22 cellular contexts compared by ENCODE assay signal in genomic region chr15:71821547-71822129, GRCh38. TPM values are rescaled to one million over a fixed set of nuclear protein-coding genes. Genes with fewer than 3 reads are reported as not detected.
DNase-seq lines count a peak whose midpoint lies in the region; ATAC-seq, FAIRE-seq and TF ChIP-seq lines count a peak whose summit lies in the region.
"Had no signal": no experiment of that assay in that cellular context is flagged by ENCODE, and none has a peak within 500 bp of the region (broad histone marks: within the 10 kb centered on the region; RNA-seq: fewer than 3 reads in every experiment).

No MANE protein-coding gene starts in this region.

- no peaks in the 10 kb centered on the region for H3K79me2 ChIP-seq in H1 (ENCODE audit: control insufficient read depth in 1 of 2, insufficient read depth in 2 of 2, low read length in 2 of 2)

- 88% methylated on average over 5 of the region's 5 CpGs for WGBS in A549 (ENCODE audit: missing lambda C conversion rate)
- 97% methylated on average over 5 of the region's 5 CpGs; no CpG with 5 or more reads in 1 of the 2 experiments for WGBS in H1 (ENCODE audit: extremely low coverage in 1 of 2, insufficient coverage in 1 of 2, insufficient read length in 1 of 2, insufficient replicate concordance in 2 of 2, low coverage in 1 of 2, low lambda C conversion rate in 2 of 2, missing lambda C conversion rate in 1 of 2), 2 experiments

- TF ChIP-seq RAD21 in A549 (conservative IDR thresholded peaks at IDR 0.05 in 1 of 2, IDR thresholded peaks at IDR 0.05 in 1 of 2) = no peak
- TF ChIP-seq RAD21 in H1 (IDR thresholded peaks at IDR 0.05 in 1 of 2, conservative IDR thresholded peaks at IDR 0.05 in 1 of 2; ENCODE audit: low read depth in 2 of 2, low read length in 2 of 2) = no peak

- H4K5ac ChIP-seq in H1 (ENCODE audit: insufficient read length, low read depth, low read length) = no peak overlapping the region

- H4K8ac ChIP-seq in H1 (ENCODE audit: extremely low read depth, insufficient read depth, low read length) = no peak overlapping the region

- H2BK120ac ChIP-seq in H1 (replicated peaks; ENCODE audit: low read depth, low read length) = no peak overlapping the region

- H3K23me2 ChIP-seq in H1 (ENCODE audit: low read depth, low read length) = no peaks in the 10 kb centered on the region

- no peak overlapping the region for H3K4ac ChIP-seq in H1 (replicated peaks; ENCODE audit: insufficient read length, low read depth, low read length)

- no peak for TF ChIP-seq POLR2A in A549 (IDR thresholded peaks at IDR 0.05; ENCODE audit: low read length)
- TF ChIP-seq POLR2A in H1 (IDR thresholded peaks at IDR 0.05; ENCODE audit: control extremely low read depth in 1 of 2, low read depth in 2 of 2, low read length in 2 of 2) = no peak

- CTCF ChIA-PET in A549 (lab: Yijun Ruan, JAX) (interaction anchor here (1.4 kb wide), 1 partner anchor 334 kb away, joined by 6 read pairs; no protein-coding TSS in a partner anchor), HEK293 (lab: Yijun Ruan, JAX) (no interaction called here), H1 (lab: Charles Lee; ENCODE audit: partially characterized antibody) (no interaction called here)

- FAIRE-seq in A549 (lab: Jason Lieb, UNC) (peak; percentile 7), H1 (lab: Jason Lieb, UNC) (no peak)
- FAIRE-seq: GM12892 had no signal

- no peak overlapping the region for H4K91ac ChIP-seq in H1 (replicated peaks; ENCODE audit: insufficient read length, low read length)

- POLR2A ChIA-PET in A549 (lab: Yijun Ruan, JAX) = no interaction called here
- POLR2A ChIA-PET in HEK293 (lab: Yijun Ruan, JAX) = no interaction called here
- POLR2A ChIA-PET in H1 (lab: Charles Lee; ENCODE audit: partially characterized antibody) = interaction anchor here (0.6 kb wide), 1 partner anchor 1072 kb away, joined by 3 read pairs; no protein-coding TSS in a partner anchor

- no peak overlapping the region for H3K14ac ChIP-seq in H1 (ENCODE audit: insufficient read length)

- no peak for ATAC-seq in A549

- H3K4me1 ChIP-seq in A549 = no peaks in the 10 kb centered on the region
- H3K4me1 ChIP-seq in HEK293 (ENCODE audit: control insufficient read depth, insufficient read depth, low read length) = no peaks in the 10 kb centered on the region
- H3K4me1 ChIP-seq in H1 (replicated peaks in 1 of 4; ENCODE audit: control insufficient read depth in 3 of 4, insufficient read depth in 4 of 4, low read length in 3 of 4) = peaks cover 0 to 9% (median 4%) of the 10 kb centered on the region in 4 experiments; a peak in 4 of 7 replicates

- no peaks in the 10 kb centered on the region for H3K27me3 ChIP-seq in H1 (replicated peaks in 1 of 4; ENCODE audit: control insufficient read depth in 3 of 4, extremely low read depth in 1 of 4, insufficient read depth in 3 of 4, low read length in 3 of 4)

- H2AK5ac ChIP-seq in H1 (ENCODE audit: low read depth, low read length) = no peak overlapping the region

- TF ChIP-seq EP300 in A549 (IDR thresholded peaks at IDR 0.05) (no peak), H1 (IDR thresholded peaks at IDR 0.05; ENCODE audit: borderline replicate concordance in 1 of 2, low read depth in 2 of 2, low read length in 2 of 2) (no peak)

- no peak overlapping the region for H3K23ac ChIP-seq in H1 (ENCODE audit: insufficient read length)

- H3K79me1 ChIP-seq in H1 (ENCODE audit: low read depth, low read length) = no peaks in the 10 kb centered on the region

- TF ChIP-seq CTCF in A549 (IDR thresholded peaks at IDR 0.05) (no peak), HEK293 (tag by site-specific recombination; IDR thresholded peaks at IDR 0.05) (no peak), H1 (IDR thresholded peaks at IDR 0.05; ENCODE audit: control extremely low read depth in 1 of 3, insufficient read depth in 1 of 3, low read depth in 1 of 3, low read length in 3 of 3) (no peak)

- no peak overlapping the region for H3K4me3 ChIP-seq in A549
- no peak overlapping the region for H3K4me3 ChIP-seq in HEK293 (ENCODE audit: low read depth, low read length)
- no peak overlapping the region for H3K4me3 ChIP-seq in H1 (ENCODE audit: extremely low read depth in 1 of 4, insufficient read depth in 2 of 4, low read depth in 3 of 4, low read length in 4 of 4)
- H3K4me3 ChIP-seq: GM23248 had no signal

- H2BK5ac ChIP-seq in H1 (ENCODE audit: low read depth, low read length) = no peak overlapping the region

- no peak overlapping the region for H2BK12ac ChIP-seq in H1 (ENCODE audit: low read depth, low read length)

- DNase-seq in A549 (ENCODE audit: low read depth in 1 of 2, low spot score in 1 of 2) = no peak
- no peak for DNase-seq in H1 (ENCODE audit: low read depth in 1 of 2, low spot score in 2 of 2)
- DNase-seq in activated CD8-positive, alpha-beta memory T cell treated with anti-CD3 and anti-CD28 coated beads, Interleukin-2, amount 50 U/mL, for 4 hours = no peak
- DNase-seq in NCI-H2171 treated with DMSO at 0.1 percent for 48 hours (lab: John Stamatoyannopoulos, UW) = no peak
- no peak for DNase-seq in SW 1271 (lab: John Stamatoyannopoulos, UW)
- DNase-seq: 8988T; C1 segment of cervical spinal cord; Calu3; CD4-positive, alpha-beta memory T cell; COR-L47; DMS53; DMS79 treated with DMSO at 0.1 percent for 48 hours; GF-D8; GM23248; H9 had no signal

- no peak overlapping the region for H2BK20ac ChIP-seq in H1 (ENCODE audit: low read length)

- peaks cover 2 to 29% of the 10 kb centered on the region in 2 experiments; a peak in 2 of 3 replicates for H3K36me3 ChIP-seq in HEK293 (ENCODE audit: control insufficient read depth in 2 of 2, insufficient read depth in 1 of 2, low read length in 2 of 2)
- H3K36me3 ChIP-seq in H1 (ENCODE audit: control insufficient read depth in 2 of 4, insufficient read depth in 4 of 4, low read length in 3 of 4) = peaks cover 0 to 19% (median 3%) of the 10 kb centered on the region in 4 experiments; a peak in 3 of 8 replicates

- H3K9me3 ChIP-seq in A549 = peaks cover 72% of the 10 kb centered on the region
- H3K9me3 ChIP-seq in HEK293 (ENCODE audit: control insufficient read depth, insufficient read depth, low read depth, low read length) = peaks cover 7% of the 10 kb centered on the region
- H3K9me3 ChIP-seq in H1 (ENCODE audit: insufficient read depth in 2 of 2, low read depth in 1 of 2, low read length in 1 of 2) = peaks cover 9 to 21% of the 10 kb centered on the region in 2 experiments; a peak in 3 of 4 replicates

- H4K20me1 ChIP-seq in H1 (replicated peaks in 1 of 2; ENCODE audit: control insufficient read depth in 1 of 2, insufficient read depth in 2 of 2, low read length in 2 of 2) = no peaks in the 10 kb centered on the region

- H3K18ac ChIP-seq in H1 (ENCODE audit: extremely low read depth, low read length) = no peak overlapping the region

- H2BK15ac ChIP-seq in H1 (ENCODE audit: low read length) = no peak overlapping the region

- H3K27ac ChIP-seq in A549 (no peak overlapping the region), HEK293 (ENCODE audit: extremely low read depth, low read depth, low read length) (no peak overlapping the region), H1 (ENCODE audit: low read depth, low read length) (no peak overlapping the region)
- H3K27ac ChIP-seq: GM23248 had no signal

- no peak overlapping the region for H3K9ac ChIP-seq in H1 (replicated peaks in 1 of 4; ENCODE audit: extremely low read depth in 1 of 4, low read depth in 3 of 4, low read length in 3 of 4)
- H3K9ac ChIP-seq: GM23248 had no signal

- H3K56ac ChIP-seq in H1 (replicated peaks; ENCODE audit: insufficient read length, low read depth, low read length) = no peak overlapping the region

- H3K4me2 ChIP-seq in A549 = no peak overlapping the region
- H3K4me2 ChIP-seq in H1 (ENCODE audit: insufficient read depth in 1 of 2, low read depth in 2 of 2, low read length in 2 of 2) = no peak overlapping the region

- H2AFZ ChIP-seq in H1 (ENCODE audit: low read length) = no peak overlapping the region
- H2AFZ ChIP-seq: GM23248 had no signal

TF ChIP-seq in A549, 52 proteins besides CTCF, POLR2A, EP300 and RAD21 (continues in another document):
- TF ChIP-seq RFX5 (IDR thresholded peaks at IDR 0.05) = no peak
- TF ChIP-seq TP53 (CRISPR knock-in tag; IDR thresholded peaks at IDR 0.05) = no peak
- TF ChIP-seq SMC3 (IDR thresholded peaks at IDR 0.05) = no peak
- no peak for TF ChIP-seq RARB (CRISPR knock-in tag; IDR thresholded peaks at IDR 0.05)
- peak; percentile 17 for TF ChIP-seq MAFK (IDR thresholded peaks at IDR 0.05; ENCODE audit: partially characterized antibody)
- no peak for TF ChIP-seq NR3C1 (IDR thresholded peaks at IDR 0.05)
- TF ChIP-seq CBX8 (IDR thresholded peaks at IDR 0.05) = no peak

TF ChIP-seq in HEK293, 187 proteins besides CTCF, POLR2A, EP300 and RAD21 (continues in another document):
- TF ChIP-seq ZNF623 (tag by site-specific recombination; IDR thresholded peaks at IDR 0.05) (no peak), ZNF596 (tag by site-specific recombination; IDR thresholded peaks at IDR 0.05) (no peak)

TF ChIP-seq in H1, 55 proteins besides CTCF, POLR2A, EP300 and RAD21:
- no peak for TF ChIP-seq RFX5 (IDR thresholded peaks at IDR 0.05; ENCODE audit: borderline replicate concordance, low read depth, low read length)
- TF ChIP-seq ZNF274 (IDR thresholded peaks at IDR 0.05; ENCODE audit: borderline replicate concordance, extremely low read depth, low read length) = peak; percentile 82

RNA-seq across cellular contexts. Expression of gene NR2E3, which starts 11.3 kb away (rescaled TPM):
- polyA plus RNA-seq in A549 (2011; rRNA removed) (0.71 and 0.79 TPM in 2 replicates), A549 (2017; fragmentation: RNase III; extraction: RNeasy Plus Mini Kit Qiagen cat#74134 plus additional on column Dnase treatment) (0.13 to 0.28 TPM (median 0.17 TPM) in 3 replicates), H1 (2011; rRNA removed) (0.67 and 0.80 TPM in 2 replicates)
- polyA plus RNA-seq in A549 (2012; cell fraction: cytosol; rRNA removed) = 0.23 and 0.34 TPM in 2 replicates
- 2.4 and 3.3 TPM in 2 replicates for polyA plus RNA-seq in A549 (2012; cell fraction: nucleus; rRNA removed)
- polyA minus RNA-seq in A549 (2011; rRNA and poly(A)+ RNA removed) = 1.6 and 3.1 TPM in 2 replicates
- total RNA-seq in H1 (2021; fragmentation: NEBNext Ultra II Directional; extraction: Animal tissue kit (Norgen Biotek cat#: 25700)) = 0.40 and 0.56 TPM in 2 replicates
- polyA plus RNA-seq in H1 (2011; cell fraction: cytosol; rRNA removed) = 0.69 TPM
- polyA plus RNA-seq in H1 (2011; cell fraction: nucleus; rRNA removed) = 4.3 TPM
- 0.76 to 1.2 TPM (median 0.99 TPM) in 4 replicates for polyA plus RNA-seq in H1 (2012, experiment 1 of 2)
- polyA plus RNA-seq in H1 (2012, experiment 2 of 2) = 0.10 TPM
- 0.53 TPM for polyA plus RNA-seq in H1 (2013, experiment 1 of 2)
- 0.42 TPM for polyA plus RNA-seq in H1 (2013, experiment 2 of 2)
- 0.66 and 0.73 TPM in 2 replicates for polyA minus RNA-seq in H1 (2011; rRNA and poly(A)+ RNA removed)
- polyA minus RNA-seq in H1 (2011; cell fraction: cytosol; rRNA and poly(A)+ RNA removed) = 0.51 TPM
- 2.3 TPM for polyA minus RNA-seq in H1 (2011; cell fraction: nucleus; rRNA and poly(A)+ RNA removed)
- total RNA-seq: A673; CD4-positive, alpha-beta memory T cell; Daoy; G401; GM23248; H4 had no signal
- polyA plus RNA-seq: BJ; CD4-positive, alpha-beta memory T cell had no signal
